ENCODE assay signal across 20 cellular contexts in the genomic region with DNA sequence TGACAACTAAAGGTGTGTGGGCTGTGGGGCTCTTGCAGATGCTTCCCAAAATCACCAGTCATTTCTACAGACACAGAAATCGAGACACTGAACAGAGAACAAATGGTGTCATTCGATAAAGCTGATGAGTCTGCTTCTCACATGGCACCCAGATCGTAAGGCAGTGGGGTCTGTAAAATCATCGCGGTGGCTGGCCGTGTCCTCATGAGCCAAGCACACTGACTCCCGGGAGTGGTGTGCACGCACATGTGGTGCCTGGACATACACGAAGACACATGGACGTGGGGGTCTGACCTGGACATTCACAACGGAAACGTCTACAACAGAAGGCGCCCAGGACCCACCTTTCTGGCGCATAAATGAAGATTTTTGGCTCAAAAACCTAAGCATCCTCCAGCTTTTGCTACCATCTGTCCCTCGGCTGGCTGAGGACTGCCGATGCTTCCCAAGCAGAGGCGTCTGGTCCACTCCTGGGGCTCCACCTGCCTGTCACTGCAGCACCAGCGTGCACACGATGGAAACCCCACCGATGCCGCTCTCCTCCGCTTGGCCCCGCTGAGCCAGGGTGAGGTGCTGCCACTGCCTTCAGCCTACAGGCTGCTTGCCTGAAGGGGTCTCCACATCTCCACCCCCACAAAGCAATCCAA. TPM values are rescaled to one million over a fixed set of nuclear protein-coding genes. Genes with fewer than 3 reads are reported as not detected.
DNase-seq lines count a peak whose midpoint lies in the region; ATAC-seq and TF ChIP-seq lines count a peak whose summit lies in the region.
"Had no signal": no experiment of that assay in that cellular context is flagged by ENCODE, and none has a peak within 500 bp of the region (broad histone marks: within the 10 kb centered on the region; RNA-seq: fewer than 3 reads in every experiment).

No MANE protein-coding gene starts in this region.

- TF ChIP-seq CTCF in left ventricle myocardium inferior (IDR thresholded peaks at IDR 0.05; ENCODE audit: borderline replicate concordance) (no peak), osteoblast (IDR thresholded peaks at IDR 0.05; ENCODE audit: extremely low read depth, low read depth, low read length) (no peak)

- peak overlapping the region; percentile 11 for H3K27ac Mint-ChIP-seq in T-helper 17 cell
- H3K27ac Mint-ChIP-seq: CD8-positive, alpha-beta T cell; GM23338 had no signal

- H3K27ac ChIP-seq in left ventricle myocardium inferior (replicated peaks) (no peak overlapping the region), cingulate gyrus (ENCODE audit: low read depth, low read length) (peak overlapping the region; percentile 54), osteoblast (ENCODE audit: low read depth, low read length) (no peak overlapping the region)
- H3K27ac ChIP-seq: BLaER1, HL-60, Peyer's patch had no signal

- no peak overlapping the region for H3K4me3 Mint-ChIP-seq in T-helper 17 cell
- H3K4me3 Mint-ChIP-seq: CD8-positive, alpha-beta T cell; GM23338 had no signal

- no peaks in the 10 kb centered on the region for H3K9me3 ChIP-seq in left ventricle myocardium inferior (replicated peaks)
- no peaks in the 10 kb centered on the region for H3K9me3 ChIP-seq in T-helper 17 cell (ENCODE audit: control insufficient read depth, low read length, poor library complexity, severe bottlenecking)
- H3K9me3 ChIP-seq in osteoblast (ENCODE audit: low read depth, low read length), result no peaks in the 10 kb centered on the region
- H3K9me3 ChIP-seq: BLaER1, Peyer's patch had no signal

- H3K4me1 ChIP-seq in left ventricle myocardium inferior, result peaks cover 26% of the 10 kb centered on the region
- peaks cover 10% of the 10 kb centered on the region for H3K4me1 ChIP-seq in osteoblast (ENCODE audit: insufficient read depth, low read length)

- peaks cover 5% of the 10 kb centered on the region for H3K36me3 Mint-ChIP-seq in T-helper 17 cell (ENCODE audit: low read depth)

- H3K79me2 ChIP-seq in osteoblast (ENCODE audit: insufficient read depth, low read length), result no peaks in the 10 kb centered on the region

- no peak overlapping the region for H3K4me2 ChIP-seq in osteoblast (ENCODE audit: insufficient read depth, low read length)
- H3K4me2 ChIP-seq: BLaER1, GM23338 had no signal

- H4K20me1 ChIP-seq in osteoblast (ENCODE audit: insufficient read depth, low read length), result peaks cover 6% of the 10 kb centered on the region

- ATAC-seq in Right ventricle myocardium inferior (no peak), T-helper 17 cell (no peak), HG02798 (IDR thresholded peaks at IDR 0.05; ENCODE audit: poor library complexity, unreplicated experiment) (no peak)
- ATAC-seq: CD8-positive, alpha-beta T cell; GM23338 had no signal

- H3K27me3 ChIP-seq in left ventricle myocardium inferior (ENCODE audit: low read depth), result no peaks in the 10 kb centered on the region
- H3K27me3 ChIP-seq in osteoblast (ENCODE audit: insufficient read depth, low read length), result no peaks in the 10 kb centered on the region
- H3K27me3 ChIP-seq: BLaER1, Peyer's patch had no signal

- H3K27me3 Mint-ChIP-seq in T-helper 17 cell, result no peaks in the 10 kb centered on the region

- no peak overlapping the region for H2AFZ ChIP-seq in osteoblast (ENCODE audit: low read length)
- H2AFZ ChIP-seq: GM23338 had no signal

- H3K4me3 ChIP-seq in left ventricle myocardium inferior (no peak overlapping the region), osteoblast (ENCODE audit: insufficient read depth, low read length) (no peak overlapping the region)
- H3K4me3 ChIP-seq: BLaER1, GM23338, Peyer's patch had no signal

- intact Hi-C loops in Right ventricle myocardium inferior (cut with DNase I), result no loop called here
- intact Hi-C loops in left ventricle myocardium inferior (cut with micrococcal nuclease), result no loop called here

- H3K36me3 ChIP-seq in left ventricle myocardium inferior, result peaks cover 58% of the 10 kb centered on the region
- peaks cover 53% of the 10 kb centered on the region for H3K36me3 ChIP-seq in osteoblast (ENCODE audit: insufficient read depth, low read length)

- H3K4me1 Mint-ChIP-seq in T-helper 17 cell, result peaks cover 5% of the 10 kb centered on the region

- DNase-seq in Right ventricle myocardium inferior (ENCODE audit: missing footprints) (peak; percentile 27), left ventricle myocardium inferior (no peak), T-helper 17 cell (no peak), osteoblast (ENCODE audit: insufficient read length, low spot score, missing footprints) (peak; percentile 89), activated gamma-delta T cell (lab: John Stamatoyannopoulos, UW) (no peak), NCI-H1436 (lab: John Stamatoyannopoulos, UW) (no peak)
- DNase-seq: CD8-positive, alpha-beta T cell; DMS79 treated with DMSO at 0.1 percent for 48 hours; NCI-H1105 treated with DMSO at 0.1 percent for 48 hours; NCI-H2029; NCI-H510A treated with DMSO at 0.1 percent for 48 hours; NCI-H82; Peyer's patch; SHP77 treated with DMSO at 0.1 percent for 48 hours had no signal

RNA-seq across cellular contexts. Expression of a gene that starts 6.8 kb away (rescaled TPM):
- 13.0 TPM for total RNA-seq in Right ventricle myocardium inferior
- total RNA-seq in left ventricle myocardium inferior, result 13.9 TPM
- 1 to 10 TPM in 1 of 2 donors, under 1 TPM in 1; 0.75 to 1.5 TPM for total RNA-seq in T-helper 17 cell
- total RNA-seq in osteoblast, result not detected in 2 replicates
- total RNA-seq: A172, Peyer's patch had no signal

RNA-seq across cellular contexts. Expression of a gene that starts 16.9 kb away (rescaled TPM):
- total RNA-seq in Right ventricle myocardium inferior, result 54.5 TPM
- 58.2 TPM for total RNA-seq in left ventricle myocardium inferior
- total RNA-seq in T-helper 17 cell, result 10 to 100 TPM; 35.1 to 37.9 TPM
- 24.5 and 30.0 TPM in 2 replicates for total RNA-seq in osteoblast

RNA-seq across cellular contexts. Expression of a gene that starts 27.1 kb away (rescaled TPM):
- total RNA-seq in Right ventricle myocardium inferior (not detected), left ventricle myocardium inferior (0.08 TPM), T-helper 17 cell (not detected), osteoblast (not detected in 2 replicates)
- total RNA-seq: A172; CD8-positive, alpha-beta T cell; Peyer's patch had no signal

Comparison
In these comparisons a context has a peak if more than half of its experiments do, and no peak if none do; other contexts are left out.
1. DNase-seq: peak in Right ventricle myocardium inferior (single experiment) and osteoblast (single experiment); none in left ventricle myocardium inferior (single experiment), T-helper 17 cell (0 of 3), activated gamma-delta T cell (single experiment) and NCI-H1436 (single experiment).